20 cellular contexts compared by ENCODE assay signal in genomic region chr3:192890348-192891335, GRCh38. TPM values are rescaled to one million over a fixed set of nuclear protein-coding genes. Genes with fewer than 3 reads are reported as not detected.
DNase-seq lines count a peak whose midpoint lies in the region; ATAC-seq, FAIRE-seq and TF ChIP-seq lines count a peak whose summit lies in the region.
"Had no signal": no experiment of that assay in that cellular context is flagged by ENCODE, and none has a peak within 500 bp of the region (broad histone marks: within the 10 kb centered on the region; RNA-seq: fewer than 3 reads in every experiment).

No MANE protein-coding gene starts in this region.

- H3K79me2 ChIP-seq in GM23248 (ENCODE audit: insufficient read depth) (peaks cover 84% of the 10 kb centered on the region), H1 (ENCODE audit: control insufficient read depth in 1 of 2, insufficient read depth in 2 of 2, low read length in 2 of 2) (peaks cover 4 to 93% of the 10 kb centered on the region in 2 experiments; a peak in 3 of 4 replicates)

- no peak for FAIRE-seq in A549 (lab: Jason Lieb, UNC)
- no peak for FAIRE-seq in H1 (lab: Jason Lieb, UNC)
- FAIRE-seq: urothelium cell line had no signal

- H3K4me3 Mint-ChIP-seq in glutamatergic neuron (ENCODE audit: unreplicated experiment): no peak overlapping the region
- H3K4me3 Mint-ChIP-seq: nephron progenitor cell had no signal

- H3K4me2 ChIP-seq in A549: peak overlapping the region; percentile 83
- peak overlapping the region; percentile 74 for H3K4me2 ChIP-seq in GM23248 (ENCODE audit: unreplicated experiment)
- H3K4me2 ChIP-seq in H1 (ENCODE audit: insufficient read depth in 1 of 2, low read depth in 2 of 2, low read length in 2 of 2): no peak overlapping the region

- intact Hi-C loops in colonic mucosa (cut with DNase I): no loop called here

- H3F3A ChIP-seq in GM23248 (ENCODE audit: insufficient read depth): peaks cover 44% of the 10 kb centered on the region

- no peaks in the 10 kb centered on the region for H3K9me2 ChIP-seq in GM23248 (ENCODE audit: insufficient read depth)

- no peak overlapping the region for H4K91ac ChIP-seq in H1 (replicated peaks; ENCODE audit: insufficient read length, low read length)

- no peak overlapping the region for H3K56ac ChIP-seq in H1 (replicated peaks; ENCODE audit: insufficient read length, low read depth, low read length)

- peak overlapping the region; percentile 88; the same call in 1 of the 2 replicates for H2AK5ac ChIP-seq in H1 (ENCODE audit: low read depth, low read length)

- H2BK120ac ChIP-seq in H1 (replicated peaks; ENCODE audit: low read depth, low read length): no peak overlapping the region

- no peaks in the 10 kb centered on the region for H3K23me2 ChIP-seq in H1 (ENCODE audit: low read depth, low read length)

- H3K36me3 Mint-ChIP-seq in glutamatergic neuron (ENCODE audit: unreplicated experiment): no peaks in the 10 kb centered on the region

- no peak overlapping the region for H2BK12ac ChIP-seq in H1 (ENCODE audit: low read depth, low read length)

- H3K4me1 Mint-ChIP-seq in glutamatergic neuron (ENCODE audit: low read depth, unreplicated experiment): peaks cover 24% of the 10 kb centered on the region

- ATAC-seq in A549 (no peak), GM19463 (IDR thresholded peaks at IDR 0.05; ENCODE audit: unreplicated experiment) (no peak)

- WGBS in A549 (ENCODE audit: missing lambda C conversion rate): 73% methylated on average over 13 of the region's 13 CpGs
- 93% methylated on average over 13 of the region's 13 CpGs for WGBS in GM23248 (ENCODE audit: low coverage in 1 of 2, low lambda C conversion rate in 2 of 2, missing lambda C conversion rate in 2 of 2), 2 experiments
- 87% methylated on average over 13 of the region's 13 CpGs; no CpG with 5 or more reads in 1 of the 2 experiments for WGBS in H1 (ENCODE audit: extremely low coverage in 1 of 2, insufficient coverage in 1 of 2, insufficient read length in 1 of 2, insufficient replicate concordance in 2 of 2, low coverage in 1 of 2, low lambda C conversion rate in 2 of 2, missing lambda C conversion rate in 1 of 2), 2 experiments

- no peak overlapping the region for H2BK5ac ChIP-seq in H1 (ENCODE audit: low read depth, low read length)

- H3K27me3 Mint-ChIP-seq in glutamatergic neuron (ENCODE audit: unreplicated experiment): peaks cover 7% of the 10 kb centered on the region

- no peak overlapping the region for H4K5ac ChIP-seq in H1 (ENCODE audit: insufficient read length, low read depth, low read length)

- H3K9ac ChIP-seq in GM23248 (no peak overlapping the region), H1 (replicated peaks in 1 of 4; ENCODE audit: extremely low read depth in 1 of 4, low read depth in 3 of 4, low read length in 3 of 4) (no peak overlapping the region), colonic mucosa (ENCODE audit: low read depth in 2 of 2, low read length in 2 of 2) (no peak overlapping the region)

- TF ChIP-seq EP300 in A549 (IDR thresholded peaks at IDR 0.05) (no peak), H1 (IDR thresholded peaks at IDR 0.05; ENCODE audit: borderline replicate concordance in 1 of 2, low read depth in 2 of 2, low read length in 2 of 2) (no peak)

- H3K18ac ChIP-seq in H1 (ENCODE audit: extremely low read depth, low read length): no peak overlapping the region

- no peaks in the 10 kb centered on the region for H4K20me1 ChIP-seq in GM23248 (ENCODE audit: insufficient read depth)
- H4K20me1 ChIP-seq in H1 (replicated peaks in 1 of 2; ENCODE audit: control insufficient read depth in 1 of 2, insufficient read depth in 2 of 2, low read length in 2 of 2): peaks cover 2 to 3% of the 10 kb centered on the region in 2 experiments

- H3K27ac ChIP-seq in A549: peak overlapping the region; percentile 85 to 97
- H3K27ac ChIP-seq in GM23248: no peak overlapping the region
- no peak overlapping the region for H3K27ac ChIP-seq in H1 (ENCODE audit: low read depth, low read length)
- H3K27ac ChIP-seq in colonic mucosa: no peak overlapping the region
- H3K27ac ChIP-seq: SK-N-MC had no signal

- POLR2A ChIA-PET in A549 (lab: Yijun Ruan, JAX) (interaction anchor here (0.7 to 1.0 kb wide), 2 partner anchors 27 kb away, joined by 3 read pairs; partner anchors contain the start of gene MB21D2), H1 (lab: Charles Lee; ENCODE audit: partially characterized antibody) (interaction anchor here (0.8 to 2.9 kb wide), 2 partner anchors 9 to 27 kb away, joined by 3 to 15 read pairs; partner anchors contain the start of gene MB21D2)

- H3K79me1 ChIP-seq in H1 (ENCODE audit: low read depth, low read length): peaks cover 5% of the 10 kb centered on the region; the same call in 1 of the 2 replicates

- TF ChIP-seq RAD21 in A549 (conservative IDR thresholded peaks at IDR 0.05 in 1 of 2, IDR thresholded peaks at IDR 0.05 in 1 of 2) (no peak), H1 (IDR thresholded peaks at IDR 0.05 in 1 of 2, conservative IDR thresholded peaks at IDR 0.05 in 1 of 2; ENCODE audit: low read depth in 2 of 2, low read length in 2 of 2) (no peak)

- H3K9me3 Mint-ChIP-seq in glutamatergic neuron (ENCODE audit: unreplicated experiment): no peaks in the 10 kb centered on the region
- H3K9me3 Mint-ChIP-seq: nephron progenitor cell had no signal

- in situ Hi-C loops in GM23248 (cut with MboI): no loop called here

- H4K8ac ChIP-seq in H1 (ENCODE audit: extremely low read depth, insufficient read depth, low read length): no peak overlapping the region

- H3K23ac ChIP-seq in H1 (ENCODE audit: insufficient read length): no peak overlapping the region

- H3K9me3 ChIP-seq in A549 (no peaks in the 10 kb centered on the region), GM23248 (ENCODE audit: low read depth) (no peaks in the 10 kb centered on the region), H1 (ENCODE audit: insufficient read depth in 2 of 2, low read depth in 1 of 2, low read length in 1 of 2) (no peaks in the 10 kb centered on the region), colonic mucosa (no peaks in the 10 kb centered on the region)
- H3K9me3 ChIP-seq: BE2C, right atrium auricular region had no signal

- H2BK20ac ChIP-seq in H1 (ENCODE audit: low read length): no peak overlapping the region

- no peaks in the 10 kb centered on the region for H3K27me3 ChIP-seq in GM23248 (replicated peaks; ENCODE audit: insufficient read depth)
- H3K27me3 ChIP-seq in H1 (replicated peaks in 1 of 4; ENCODE audit: control insufficient read depth in 3 of 4, extremely low read depth in 1 of 4, insufficient read depth in 3 of 4, low read length in 3 of 4): no peaks in the 10 kb centered on the region
- no peaks in the 10 kb centered on the region for H3K27me3 ChIP-seq in colonic mucosa
- H3K27me3 ChIP-seq: BE2C, right atrium auricular region had no signal

- no peak for TF ChIP-seq POLR2A in A549 (IDR thresholded peaks at IDR 0.05; ENCODE audit: low read length)
- no peak for TF ChIP-seq POLR2A in H1 (IDR thresholded peaks at IDR 0.05; ENCODE audit: control extremely low read depth in 1 of 2, low read depth in 2 of 2, low read length in 2 of 2)

- no peak overlapping the region for H3K4ac ChIP-seq in H1 (replicated peaks; ENCODE audit: insufficient read length, low read depth, low read length)

- H2AFZ ChIP-seq in GM23248 (no peak overlapping the region), H1 (ENCODE audit: low read length) (no peak overlapping the region)

- peaks cover 77% of the 10 kb centered on the region for H3K4me1 ChIP-seq in A549
- H3K4me1 ChIP-seq in GM23248 (ENCODE audit: insufficient read depth): peaks cover 69% of the 10 kb centered on the region
- H3K4me1 ChIP-seq in H1 (replicated peaks in 1 of 4; ENCODE audit: control insufficient read depth in 3 of 4, insufficient read depth in 4 of 4, low read length in 3 of 4): peaks cover 1 to 29% (median 28%) of the 10 kb centered on the region in 4 experiments; a peak in 6 of 7 replicates
- H3K4me1 ChIP-seq in colonic mucosa: no peaks in the 10 kb centered on the region
- H3K4me1 ChIP-seq: BE2C had no signal

- no peak overlapping the region for H2BK15ac ChIP-seq in H1 (ENCODE audit: low read length)

- CTCF ChIA-PET in A549 (lab: Yijun Ruan, JAX) (no interaction called here), H1 (lab: Charles Lee; ENCODE audit: partially characterized antibody) (interaction anchor here (0.7 to 8.6 kb wide), 9 partner anchors 9 to 198 kb away, joined by 3 to 49 read pairs (median 6); partner anchors contain the start of gene MB21D2)

- no peak overlapping the region for H3K14ac ChIP-seq in H1 (ENCODE audit: insufficient read length)

- H3K27ac Mint-ChIP-seq in glutamatergic neuron (ENCODE audit: unreplicated experiment): no peak overlapping the region

- TF ChIP-seq CTCF in A549 (IDR thresholded peaks at IDR 0.05) (no peak), H1 (IDR thresholded peaks at IDR 0.05; ENCODE audit: control extremely low read depth in 1 of 3, insufficient read depth in 1 of 3, low read depth in 1 of 3, low read length in 3 of 3) (no peak), colonic mucosa (IDR thresholded peaks at IDR 0.05) (no peak), glutamatergic neuron (IDR thresholded peaks at IDR 0.05; ENCODE audit: partially characterized antibody, unreplicated experiment) (no peak)

- H3K4me3 ChIP-seq in A549 (no peak overlapping the region), GM23248 (0 out of 2 replicates have a peak overlapping the region, but pooled peaks have one; percentile 40), H1 (ENCODE audit: extremely low read depth in 1 of 4, insufficient read depth in 2 of 4, low read depth in 3 of 4, low read length in 4 of 4) (no peak overlapping the region), colonic mucosa (no peak overlapping the region)
- H3K4me3 ChIP-seq: right atrium auricular region, SK-N-MC had no signal

- no peak for DNase-seq in A549 (ENCODE audit: low read depth in 1 of 2, low spot score in 1 of 2)
- DNase-seq in GM23248: no peak
- DNase-seq in OCI-M1 (lab: John Stamatoyannopoulos, UW): peak; percentile 60
- DNase-seq in H1 (ENCODE audit: low read depth in 1 of 2, low spot score in 2 of 2): no peak
- DNase-seq in HuH-7.5 (ENCODE audit: low spot score): no peak
- DNase-seq in colonic mucosa: no peak
- no peak for DNase-seq in glutamatergic neuron
- DNase-seq: activated CD4-positive, CD25-positive, alpha-beta regulatory T cell; activated T-cell treated with anti-CD3 and anti-CD28 coated beads for 4 hours; BE2C; DMS79; KG1; left ventricle myocardium superior; NCI-H1694 treated with DMSO at 0.1 percent for 48 hours; NCI-H774; nephron progenitor cell had no signal

- H3K36me3 ChIP-seq in GM23248 (ENCODE audit: low read depth) (no peaks in the 10 kb centered on the region), H1 (ENCODE audit: control insufficient read depth in 2 of 4, insufficient read depth in 4 of 4, low read length in 3 of 4) (no peaks in the 10 kb centered on the region), colonic mucosa (no peaks in the 10 kb centered on the region)
- H3K36me3 ChIP-seq: BE2C, right atrium auricular region had no signal

RNA-seq across cellular contexts. Expression of gene MB21D2, which starts 27.0 kb away (rescaled TPM):
- polyA plus RNA-seq in A549 (2011; rRNA removed) (6.6 and 7.5 TPM in 2 replicates), A549 (2017; fragmentation: RNase III; extraction: RNeasy Plus Mini Kit Qiagen cat#74134 plus additional on column Dnase treatment) (4.8 to 5.5 TPM (median 5.4 TPM) in 3 replicates), GM23248 (2016; fragmentation: Nextera tagmentation; extraction: Ambion mirVana) (10.5 and 10.9 TPM in 2 replicates), H1 (2011; rRNA removed) (10.0 and 10.1 TPM in 2 replicates)
- polyA plus RNA-seq in A549 (2012; cell fraction: cytosol; rRNA removed): 3.3 and 4.3 TPM in 2 replicates
- 4.5 and 5.0 TPM in 2 replicates for polyA plus RNA-seq in A549 (2012; cell fraction: nucleus; rRNA removed)
- polyA minus RNA-seq in A549 (2011; rRNA and poly(A)+ RNA removed): 12.8 and 14.4 TPM in 2 replicates
- total RNA-seq in GM23248 (2014; rRNA removed; shearing (Covaris generic)): 24.2 and 26.4 TPM in 2 replicates
- total RNA-seq in H1 (2021; fragmentation: NEBNext Ultra II Directional; extraction: Animal tissue kit (Norgen Biotek cat#: 25700)): 20.7 and 21.0 TPM in 2 replicates
- polyA plus RNA-seq in H1 (2011; cell fraction: cytosol; rRNA removed): 8.7 TPM
- 9.1 TPM for polyA plus RNA-seq in H1 (2011; cell fraction: nucleus; rRNA removed)
- 6.9 to 12.6 TPM (median 8.7 TPM) in 4 replicates for polyA plus RNA-seq in H1 (2012, experiment 1 of 2)
- 3.4 TPM for polyA plus RNA-seq in H1 (2012, experiment 2 of 2)
- polyA plus RNA-seq in H1 (2013, experiment 1 of 2): 12.0 TPM
- polyA plus RNA-seq in H1 (2013, experiment 2 of 2): 12.6 TPM
- 23.3 and 27.7 TPM in 2 replicates for polyA minus RNA-seq in H1 (2011; rRNA and poly(A)+ RNA removed)
- 9.5 TPM for polyA minus RNA-seq in H1 (2011; cell fraction: cytosol; rRNA and poly(A)+ RNA removed)
- 17.0 TPM for polyA minus RNA-seq in H1 (2011; cell fraction: nucleus; rRNA and poly(A)+ RNA removed)
- total RNA-seq in colonic mucosa (1 to 10 TPM; 2.8 to 4.4 TPM), glutamatergic neuron (ENCODE audit: unreplicated experiment) (42.5 TPM)

Comparison
In these comparisons a context has a peak if more than half of its experiments do, and no peak if none do; other contexts are left out.
1. H3K27ac ChIP-seq: peak in A549 (2 of 2); none in GM23248 (single experiment), H1 (single experiment) and colonic mucosa (single experiment).
2. H3K4me2 ChIP-seq: peak in A549 (single experiment) and GM23248 (single experiment); none in H1 (0 of 2).